Comparison of ENCODE assay signal across 2 cellular contexts in the genomic region with DNA sequence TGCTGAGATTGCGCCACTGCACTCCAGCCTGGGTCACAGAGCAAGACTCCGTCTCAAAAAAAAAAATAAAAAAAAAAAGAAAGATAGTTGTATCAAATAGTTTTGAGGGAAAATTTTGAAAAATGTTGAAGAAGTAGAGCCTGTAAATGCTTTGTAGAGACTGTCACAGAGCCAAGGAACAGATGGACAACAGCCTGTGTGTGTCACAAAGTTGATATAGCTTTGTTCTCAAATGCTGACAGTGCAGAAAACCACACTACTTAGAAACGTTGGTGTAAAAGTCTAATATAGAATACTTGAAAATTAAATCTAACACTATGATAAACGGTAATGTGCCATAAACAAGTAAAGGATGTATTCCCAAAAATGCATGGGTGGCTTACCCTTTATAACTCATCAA.
TF ChIP-seq lines count a peak whose summit lies in the region.

No MANE protein-coding gene starts in this region.

TF ChIP-seq in A549, 52 proteins besides CTCF, POLR2A, EP300 and RAD21:
- peak; percentile 94 for TF ChIP-seq MAFK (IDR thresholded peaks at IDR 0.05; ENCODE audit: partially characterized antibody)
- TF ChIP-seq FOXS1 (CRISPR knock-in tag; IDR thresholded peaks at IDR 0.05): no peak

TF ChIP-seq in H1, 55 proteins besides CTCF, POLR2A, EP300 and RAD21:
- TF ChIP-seq HDAC2 (IDR thresholded peaks at IDR 0.05; ENCODE audit: borderline replicate concordance in 1 of 2, low read depth in 2 of 2, low read length in 2 of 2) (no peak), MAFK (IDR thresholded peaks at IDR 0.05; ENCODE audit: low read depth, low read length) (peak; percentile 90), RXRA (IDR thresholded peaks at IDR 0.05; ENCODE audit: insufficient read depth, low read depth, low read length) (no peak)
